In genomic region chr1:40880813-40881549, GRCh38 we compare ENCODE assay signal across 21 cellular contexts. TPM values are rescaled to one million over a fixed set of nuclear protein-coding genes. Genes with fewer than 3 reads are reported as not detected.
DNase-seq lines count a peak whose midpoint lies in the region; ATAC-seq, FAIRE-seq and TF ChIP-seq lines count a peak whose summit lies in the region.
"Had no signal": no experiment of that assay in that cellular context is flagged by ENCODE, and none has a peak within 500 bp of the region (broad histone marks: within the 10 kb centered on the region; RNA-seq: fewer than 3 reads in every experiment).

No MANE protein-coding gene starts in this region.

- H3K27ac ChIP-seq in heart right ventricle (no peak overlapping the region), K562 (ENCODE audit: extremely low read depth, low read depth, low read length) (no peak overlapping the region), foreskin keratinocyte (peak overlapping the region; percentile 29), GM23338 (ENCODE audit: low read depth) (no peak overlapping the region)
- H3K27ac ChIP-seq: BLaER1 treated with 17β-estradiol and CSF1 and Interleukin-3, amounts not matched to agents 10 nM and 100 nM; PC-9 had no signal

- no peaks in the 10 kb centered on the region for H3F3A ChIP-seq in GM23338 (replicated peaks; ENCODE audit: low read depth)

- DNase-seq in left ventricle myocardium superior, result peak; percentile 32
- no peak for DNase-seq in heart right ventricle
- no peak for DNase-seq in K562 (ENCODE audit: extremely low read depth in 1 of 4, low spot score in 3 of 4)
- DNase-seq in foreskin keratinocyte, result no peak
- DNase-seq in urothelium cell line (ENCODE audit: low spot score), result no peak
- DNase-seq in GM23338 (ENCODE audit: low spot score), result no peak
- no peak for DNase-seq in dedifferentiated amniotic fluid mesenchymal stem cell (ENCODE audit: extremely low spot score)
- no peak for DNase-seq in Caco-2
- DNase-seq: CD8-positive, alpha-beta memory T cell; GF-D8; MG63; NCI-H1092 treated with DMSO at 0.1 percent for 48 hours; NCI-H1930; NCI-H2171; NCI-H774; PC-9; SHP77; SK-N-SH had no signal

- FAIRE-seq in K562 (lab: Jason Lieb, UNC) (no peak), urothelium cell line (lab: Jason Lieb, UNC) (peak; percentile 89)
- FAIRE-seq: GM12891, GM18507 had no signal

- H3K9me1 ChIP-seq in K562 (ENCODE audit: control insufficient read depth, insufficient read depth, low read length), result no peaks in the 10 kb centered on the region

- H3K4me1 Mint-ChIP-seq in GM23338 (peaks cover 10% of the 10 kb centered on the region), Caco-2 (ENCODE audit: low read depth, unreplicated experiment) (no peaks in the 10 kb centered on the region)

- H3K9me3 Mint-ChIP-seq in GM23338 (peaks cover 7% of the 10 kb centered on the region; the same call in 2 of the 3 replicates), Caco-2 (ENCODE audit: unreplicated experiment) (no peaks in the 10 kb centered on the region)

- H2AFZ ChIP-seq in K562 (ENCODE audit: low read depth, low read length) (no peak overlapping the region; the same call in 1 of the 2 replicates), GM23338 (no peak overlapping the region)
- H2AFZ ChIP-seq: PC-9 had no signal

- peak overlapping the region in 1 of 2 experiments; percentile 57; a peak in 1 of 4 replicates for H3K9ac ChIP-seq in K562 (ENCODE audit: insufficient read depth in 1 of 2, low read depth in 2 of 2, low read length in 2 of 2)
- H3K9ac ChIP-seq: BLaER1 treated with 17β-estradiol and CSF1 and Interleukin-3, amounts not matched to agents 10 nM and 100 nM; SK-N-SH had no signal

- H3K4me1 ChIP-seq in heart right ventricle (peaks cover 0 to 33% (median 10%) of the 10 kb centered on the region in 9 donors), K562 (replicated peaks in 1 of 2; ENCODE audit: control insufficient read depth in 2 of 2, insufficient read depth in 2 of 2, low read length in 2 of 2) (peaks cover 21 to 23% of the 10 kb centered on the region in 2 experiments; a peak in 4 of 5 replicates), foreskin keratinocyte (peaks cover 38% of the 10 kb centered on the region), GM23338 (ENCODE audit: insufficient read depth) (peaks cover 4% of the 10 kb centered on the region; the same call in 1 of the 2 replicates), Caco-2 (no peaks in the 10 kb centered on the region)

- BruUV-seq in K562 (replicated peaks; lab: Mats Ljungman, UMichigan) (no TSS peak), Caco-2 (replicated peaks; lab: Mats Ljungman, UMichigan) (no TSS peak)

- no peak for TF ChIP-seq POLR2A in K562 (conservative IDR thresholded peaks at IDR 0.05)

- H3K27me3 Mint-ChIP-seq in GM23338 (ENCODE audit: insufficient read depth, low read depth, poor library complexity), result peaks cover 29% of the 10 kb centered on the region
- no peaks in the 10 kb centered on the region for H3K27me3 Mint-ChIP-seq in Caco-2 (ENCODE audit: insufficient read depth, unreplicated experiment)

- H3K9me3 ChIP-seq in heart right ventricle (peaks cover 0 to 12% (median 8%) of the 10 kb centered on the region in 11 donors), K562 (replicated peaks; ENCODE audit: control insufficient read depth, insufficient read depth, low read depth, low read length) (no peaks in the 10 kb centered on the region), Caco-2 (peaks cover 3% of the 10 kb centered on the region; the same call in 1 of the 2 replicates)
- H3K9me3 ChIP-seq: MG63, SK-N-SH had no signal

- POLR2A ChIA-PET in K562 (lab: Yijun Ruan, JAX), result interaction anchor here (0.6 kb wide), 1 partner anchor 66 kb away, joined by 4 read pairs; no protein-coding TSS in a partner anchor
- POLR2A ChIA-PET in Caco-2 (lab: Charles Lee), result no interaction called here

- H3K4me3 Mint-ChIP-seq in GM23338 (no peak overlapping the region), Caco-2 (ENCODE audit: unreplicated experiment) (no peak overlapping the region)
- H3K4me3 Mint-ChIP-seq: CD8-positive, alpha-beta memory T cell had no signal

- H3K79me2 ChIP-seq in K562 (ENCODE audit: control insufficient read depth, insufficient read depth, low read length), result no peaks in the 10 kb centered on the region
- no peaks in the 10 kb centered on the region for H3K79me2 ChIP-seq in GM23338 (replicated peaks; ENCODE audit: insufficient read depth)

- 0 out of 2 replicates have a peak, but pooled peaks cover 4% of the 10 kb centered on the region for H3K9me2 ChIP-seq in GM23338 (ENCODE audit: insufficient read depth)
- H3K9me2 ChIP-seq: SK-N-SH had no signal

- CTCF ChIA-PET in K562 (lab: Yijun Ruan, JAX; ENCODE audit: low intra/inter-chr PET ratio), result no interaction called here
- CTCF ChIA-PET in Caco-2 (lab: Charles Lee), result no interaction called here

- ATAC-seq in left ventricle myocardium superior (peak; percentile 23), heart right ventricle (no peak), K562 (no peak), foreskin keratinocyte (no peak), GM23338 (no peak)

- H3K36me3 ChIP-seq in heart right ventricle (no peaks in the 10 kb centered on the region), K562 (ENCODE audit: control insufficient read depth, insufficient read depth, low read length) (no peaks in the 10 kb centered on the region), GM23338 (ENCODE audit: insufficient read depth) (no peaks in the 10 kb centered on the region), Caco-2 (ENCODE audit: control insufficient read depth, insufficient read depth, low read length) (no peaks in the 10 kb centered on the region)
- H3K36me3 ChIP-seq: BLaER1 treated with 17β-estradiol and CSF1 and Interleukin-3, amounts not matched to agents 10 nM and 100 nM; MG63 had no signal

- TF ChIP-seq RAD21 in K562 (CRISPR knock-in tag; conservative IDR thresholded peaks at IDR 0.05 in 1 of 2, IDR thresholded peaks at IDR 0.05 in 1 of 2), result no peak

- H3K4me3 ChIP-seq in heart right ventricle (no peak overlapping the region), K562 (no peak overlapping the region), GM23338 (no peak overlapping the region), Caco-2 (ENCODE audit: low read depth, low read length) (no peak overlapping the region)
- H3K4me3 ChIP-seq: BLaER1 treated with 17β-estradiol and CSF1 and Interleukin-3, amounts not matched to agents 10 nM and 100 nM; MG63; PC-9 had no signal

- H3K4me2 ChIP-seq in K562 (ENCODE audit: insufficient read depth, low read length) (no peak overlapping the region), GM23338 (no peak overlapping the region)
- H3K4me2 ChIP-seq: BLaER1 treated with 17β-estradiol and CSF1 and Interleukin-3, amounts not matched to agents 10 nM and 100 nM; PC-9; SK-N-SH had no signal

- H4K20me1 ChIP-seq in K562 (replicated peaks; ENCODE audit: control insufficient read depth, insufficient read depth, low read length) (no peaks in the 10 kb centered on the region), GM23338 (replicated peaks; ENCODE audit: insufficient read depth) (no peaks in the 10 kb centered on the region)
- H4K20me1 ChIP-seq: BLaER1 treated with 17β-estradiol and CSF1 and Interleukin-3, amounts not matched to agents 10 nM and 100 nM had no signal

- TF ChIP-seq CTCF in heart right ventricle (IDR thresholded peaks at IDR 0.05) (no peak), K562 (IDR thresholded peaks at IDR 0.05 in 2 of 3, conservative IDR thresholded peaks at IDR 0.05 in 1 of 3; ENCODE audit: insufficient read depth in 2 of 3, low read depth in 1 of 3, low read length in 3 of 3) (no peak), foreskin keratinocyte (conservative IDR thresholded peaks at IDR 0.05) (no peak), GM23338 (conservative IDR thresholded peaks at IDR 0.05; ENCODE audit: low read depth in 2 of 2) (no peak), Caco-2 (IDR thresholded peaks at IDR 0.05; ENCODE audit: insufficient read depth in 1 of 2, low read depth in 1 of 2, low read length in 1 of 2, severe bottlenecking in 1 of 2, unreplicated experiment in 1 of 2) (no peak)

- 0 out of 3 replicates have a peak, but pooled peaks cover under 1% of the 10 kb centered on the region for H3K36me3 Mint-ChIP-seq in GM23338 (ENCODE audit: low read depth)
- no peaks in the 10 kb centered on the region for H3K36me3 Mint-ChIP-seq in Caco-2 (ENCODE audit: insufficient read depth, unreplicated experiment)

- H3K27me3 ChIP-seq in heart right ventricle, result peaks cover 7 to 38% (median 23%) of the 10 kb centered on the region in 7 donors
- H3K27me3 ChIP-seq in K562 (ENCODE audit: control insufficient read depth in 2 of 2, insufficient read depth in 2 of 2, low read length in 2 of 2), result no peaks in the 10 kb centered on the region
- H3K27me3 ChIP-seq in foreskin keratinocyte, result no peaks in the 10 kb centered on the region
- H3K27me3 ChIP-seq in GM23338 (ENCODE audit: insufficient read depth), result peaks cover 30% of the 10 kb centered on the region
- no peaks in the 10 kb centered on the region for H3K27me3 ChIP-seq in Caco-2 (replicated peaks; ENCODE audit: control insufficient read depth, insufficient read depth, low read length)
- H3K27me3 ChIP-seq: MG63 had no signal

- TF ChIP-seq EP300 in K562 (IDR thresholded peaks at IDR 0.05; ENCODE audit: low read length), result no peak

- H3K27ac Mint-ChIP-seq in GM23338 (no peak overlapping the region), Caco-2 (ENCODE audit: unreplicated experiment) (no peak overlapping the region)
- H3K27ac Mint-ChIP-seq: CD8-positive, alpha-beta memory T cell had no signal

- intact Hi-C loops in left ventricle myocardium superior (cut with micrococcal nuclease) (no loop called here), heart right ventricle (cut with DNase I) (loop anchor here in 1 of 10 donors (2.0 kb wide), 1 partner anchor 34 kb away; no protein-coding TSS in a partner anchor), K562 (cut with micrococcal nuclease) (no loop called here), Caco-2 (cut with micrococcal nuclease; ENCODE audit: unreplicated experiment) (no loop called here)

- WGBS in heart right ventricle, 2 donors, result 88 to 92% methylated on average over 6 of the region's 6 CpGs
- 48% methylated on average over 6 of the region's 6 CpGs for WGBS in K562 (ENCODE audit: insufficient coverage, low coverage, missing lambda C conversion rate)

- in situ Hi-C loops in K562 (cut with MboI), result no loop called here

RNA-seq across cellular contexts. Expression of gene CITED4, which starts 18.8 kb away (rescaled TPM):
- total RNA-seq in left ventricle myocardium superior (45.4 TPM), heart right ventricle (10 to 100 TPM; 14.4 to 88.8 (median 25.8) TPM), K562 (2014; rRNA removed) (0.36 and 0.69 TPM in 2 replicates), K562 (2014; rRNA removed; fragmentation: Illumina TruSeq; extraction: Trizol) (0.11 TPM in 1 of 2 replicates, not detected in the other), K562 (2015; rRNA removed; fragmentation: Illumina TruSeq; extraction: Trizol) (0.11 TPM in 1 of 2 replicates, not detected in the other), K562 (2021) (0.89 and 1.2 TPM in 2 replicates), foreskin keratinocyte (92.2 and 130 TPM in 2 replicates), Caco-2 (2022) (17.8 and 19.5 TPM in 2 replicates)
- polyA plus RNA-seq in heart right ventricle (10 to 100 TPM in 1 of 2 donors, 1 to 10 TPM in 1; 6.1 to 31.2 TPM), K562 (2011; rRNA removed) (0.07 and 0.17 TPM in 2 replicates), K562 (2014; fragmentation: Illumina TruSeq; extraction: Trizol) (0.12 TPM in 1 of 2 replicates, not detected in the other), K562 (2014; fragmentation: Nextera tagmentation; extraction: Ambion mirVana) (not detected), K562 (2014; rRNA removed) (0.23 and 0.48 TPM in 2 replicates), foreskin keratinocyte (149 and 243 TPM in 2 replicates), GM23338 (2016; fragmentation: Nextera tagmentation; extraction: Ambion mirVana) (2.9 and 7.7 TPM in 2 replicates)
- 0.37 TPM in 1 of 2 replicates, not detected in the other for total RNA-seq in K562 (2011; cell fraction: chromatin; rRNA removed; ENCODE audit: low replicate concordance)
- total RNA-seq in K562 (2011; cell fraction: nucleolus; rRNA removed), result 0.92 and 1.0 TPM in 2 replicates
- 0.51 TPM in 1 of 2 replicates, not detected in the other for total RNA-seq in K562 (2011; cell fraction: nucleoplasm; rRNA removed)
- 0.04 and 1.2 TPM in 2 replicates for polyA plus RNA-seq in K562 (2011; cell fraction: cytosol; rRNA removed)
- 0.08 and 0.85 TPM in 2 replicates for polyA plus RNA-seq in K562 (2011; cell fraction: nucleus; rRNA removed)
- 0.51 and 1.2 TPM in 2 replicates for polyA plus RNA-seq in K562 (2012)
- polyA minus RNA-seq in K562 (2011; rRNA and poly(A)+ RNA removed), result not detected in 2 replicates
- not detected in 2 replicates for polyA minus RNA-seq in K562 (2011; cell fraction: cytosol; rRNA and poly(A)+ RNA removed)
- polyA minus RNA-seq in K562 (2011; cell fraction: nucleus; rRNA and poly(A)+ RNA removed), result 0.44 and 0.54 TPM in 2 replicates
- 16.4 and 18.7 TPM in 2 replicates for total RNA-seq in GM23338 (2014; rRNA removed; shearing (Covaris generic))
